ENCODE assay signal across 9 cellular contexts in the genomic region with DNA sequence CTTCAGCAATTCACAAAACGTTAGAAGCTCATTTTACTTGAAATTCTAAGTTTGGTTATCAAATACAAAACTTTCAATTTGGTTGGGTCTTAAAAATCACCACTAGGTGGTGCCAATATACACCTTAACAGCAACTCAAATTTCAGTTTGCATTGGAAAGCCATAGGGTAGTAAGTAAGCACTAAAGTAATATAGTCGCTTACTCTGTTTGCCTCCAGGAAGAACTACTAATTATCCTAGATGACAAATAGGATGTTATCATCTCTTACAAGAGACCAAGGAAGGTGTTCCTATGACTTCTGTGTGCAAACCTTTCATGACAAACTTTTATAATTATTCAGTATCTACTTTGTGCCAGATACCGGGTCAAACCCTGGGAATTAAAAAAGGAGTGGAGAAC.
DNase-seq lines count a peak whose midpoint lies in the region; ATAC-seq and TF ChIP-seq lines count a peak whose summit lies in the region.
"Had no signal": no experiment of that assay in that cellular context is flagged by ENCODE, and none has a peak within 500 bp of the region (broad histone marks: within the 10 kb centered on the region; RNA-seq: fewer than 3 reads in every experiment).

No MANE protein-coding gene starts in this region.

- 3 to 35% (median 17%) methylated on average over 3 of the region's 3 CpGs for WGBS in heart left ventricle, 4 donors

- H3K27ac ChIP-seq in heart left ventricle, result no peak overlapping the region

- H3K27me3 Mint-ChIP-seq in WTC11 (ENCODE audit: low read depth), result no peaks in the 10 kb centered on the region

- peaks cover 6% of the 10 kb centered on the region for H3K4me1 Mint-ChIP-seq in WTC11

- H3K4me3 ChIP-seq in AG09309 (ENCODE audit: control insufficient read depth, low read depth, low read length), result no peak overlapping the region
- H3K4me3 ChIP-seq in heart left ventricle, result no peak overlapping the region
- no peak overlapping the region for H3K4me3 ChIP-seq in retinal pigment epithelial cell (ENCODE audit: low read length)

- H3K36me3 Mint-ChIP-seq in WTC11, result no peaks in the 10 kb centered on the region

- H3K9me3 Mint-ChIP-seq in WTC11, result peaks cover 1% of the 10 kb centered on the region; the same call in 1 of the 2 replicates
- H3K9me3 Mint-ChIP-seq: dendritic cell treated with granulocyte-macrophage colony-stimulating factor and Interleukin-4, amounts not matched to agents 40 ng/mL and 50 ng/mL, for 4 days had no signal

- H3K4me3 Mint-ChIP-seq in WTC11, result no peak overlapping the region
- H3K4me3 Mint-ChIP-seq: dendritic cell treated with granulocyte-macrophage colony-stimulating factor and Interleukin-4, amounts not matched to agents 40 ng/mL and 50 ng/mL, for 4 days had no signal

- ATAC-seq in WTC11 (0 out of 2 replicates have a peak, but pooled peaks have one; percentile 32), heart left ventricle (peak in 2 of 4 donors; percentile 42 to 61), GM19452 (IDR thresholded peaks at IDR 0.05; ENCODE audit: unreplicated experiment) (no peak), HG02870 (IDR thresholded peaks at IDR 0.05; ENCODE audit: unreplicated experiment) (no peak)

- H3K4me1 ChIP-seq in heart left ventricle, result no peaks in the 10 kb centered on the region

- in situ Hi-C loops in GM13977 (cut with MboI; ENCODE audit: low pct_unique_long_range_greater_than_20kb, low sequenced_read_pairs, unreplicated experiment), result loop anchor here (5.0 kb wide), 1 partner anchor 94 kb away; the partner anchor contains the start of gene MYO1D

- intact Hi-C loops in heart left ventricle (cut with DNase I), result loop anchor here (1.0 to 10.0 kb wide), 10 partner anchors 89 to 971 kb away; partner anchors contain the start of gene MYO1D (in 8 of the 10)

- no peak overlapping the region for H3K27ac Mint-ChIP-seq in WTC11
- H3K27ac Mint-ChIP-seq: dendritic cell treated with granulocyte-macrophage colony-stimulating factor and Interleukin-4, amounts not matched to agents 40 ng/mL and 50 ng/mL, for 4 days had no signal

- H3K27me3 ChIP-seq in heart left ventricle, result no peaks in the 10 kb centered on the region

- TF ChIP-seq CTCF in AG09309 (IDR thresholded peaks at IDR 0.05; ENCODE audit: control insufficient read depth, insufficient read depth, low read depth, low read length, missing control alignments) (peak; percentile 53), GM13977 (IDR thresholded peaks at IDR 0.05; ENCODE audit: extremely low read depth, insufficient read depth, missing control alignments) (peak; percentile 62), WTC11 (IDR thresholded peaks at IDR 0.05) (peak; percentile 64), heart left ventricle (IDR thresholded peaks at IDR 0.05) (peak; percentile 74 to 91 (median 78)), retinal pigment epithelial cell (conservative IDR thresholded peaks at IDR 0.05; ENCODE audit: low read depth, low read length) (peak; percentile 58)

- CTCF ChIA-PET in WTC11 (lab: Charles Lee), result interaction anchor here (0.6 to 4.2 kb wide), 39 partner anchors 9 to 967 kb away, joined by 3 to 119 read pairs (median 4); partner anchors contain the start of genes MYO1D, SPACA3 and TMEM98

- no peak for TF ChIP-seq POLR2A in heart left ventricle (IDR thresholded peaks at IDR 0.05)

- DNase-seq in AG09309 (ENCODE audit: low read depth) (peak; percentile 52), GM13977 (ENCODE audit: low spot score) (peak; percentile 59), NCI-H2171 (lab: John Stamatoyannopoulos, UW) (peak; percentile 32), WTC11 (ENCODE audit: low spot score) (no peak), heart left ventricle (no peak), retinal pigment epithelial cell (ENCODE audit: low read depth) (peak; percentile 34)

- peaks cover 0 to 7% (median 0%) of the 10 kb centered on the region in 9 donors for H3K36me3 ChIP-seq in heart left ventricle

- POLR2A ChIA-PET in WTC11 (lab: Charles Lee), result interaction anchor here (1.2 kb wide), 1 partner anchor 93 kb away, joined by 4 read pairs; the partner anchor contains the start of gene MYO1D

- peaks cover 0 to 3% (median 0%) of the 10 kb centered on the region in 12 donors for H3K9me3 ChIP-seq in heart left ventricle

TF ChIP-seq in WTC11, 78 proteins besides CTCF, POLR2A, EP300 and RAD21 (continues in another document):
- TF ChIP-seq GTF2I (CRISPR knock-in tag; conservative IDR thresholded peaks at IDR 0.05) (no peak), NFE2L1 (CRISPR knock-in tag; IDR thresholded peaks at IDR 0.05) (no peak), ATF1 (CRISPR knock-in tag; IDR thresholded peaks at IDR 0.05) (no peak), EMX1 (CRISPR knock-in tag; IDR thresholded peaks at IDR 0.05) (no peak), NR1H2 (CRISPR knock-in tag; IDR thresholded peaks at IDR 0.05) (no peak), ESRRA (CRISPR knock-in tag; IDR thresholded peaks at IDR 0.05; ENCODE audit: borderline replicate concordance) (no peak), NR3C1 (CRISPR knock-in tag; conservative IDR thresholded peaks at IDR 0.05; ENCODE audit: low read depth) (no peak), SMAD4 (CRISPR knock-in tag; IDR thresholded peaks at IDR 0.05) (no peak), NR2C2 (CRISPR knock-in tag; IDR thresholded peaks at IDR 0.05) (no peak), MLX (CRISPR knock-in tag; IDR thresholded peaks at IDR 0.05) (no peak), TP53 (CRISPR knock-in tag; IDR thresholded peaks at IDR 0.05) (no peak), ERG (CRISPR knock-in tag; IDR thresholded peaks at IDR 0.05) (no peak), USF2 (CRISPR knock-in tag; IDR thresholded peaks at IDR 0.05) (no peak)
- TF ChIP-seq, protein P1, sequence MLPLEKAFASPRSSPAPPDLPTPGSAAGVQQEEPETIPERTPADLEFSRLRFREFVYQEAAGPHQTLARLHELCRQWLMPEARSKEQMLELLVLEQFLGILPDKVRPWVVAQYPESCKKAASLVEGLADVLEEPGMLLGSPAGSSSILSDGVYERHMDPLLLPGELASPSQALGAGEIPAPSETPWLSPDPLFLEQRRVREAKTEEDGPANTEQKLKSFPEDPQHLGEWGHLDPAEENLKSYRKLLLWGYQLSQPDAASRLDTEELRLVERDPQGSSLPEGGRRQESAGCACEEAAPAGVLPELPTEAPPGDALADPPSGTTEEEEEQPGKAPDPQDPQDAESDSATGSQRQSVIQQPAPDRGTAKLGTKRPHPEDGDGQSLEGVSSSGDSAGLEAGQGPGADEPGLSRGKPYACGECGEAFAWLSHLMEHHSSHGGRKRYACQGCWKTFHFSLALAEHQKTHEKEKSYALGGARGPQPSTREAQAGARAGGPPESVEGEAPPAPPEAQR (CRISPR knock-in tag; IDR thresholded peaks at IDR 0.05), result no peak
- TF ChIP-seq, protein P2, sequence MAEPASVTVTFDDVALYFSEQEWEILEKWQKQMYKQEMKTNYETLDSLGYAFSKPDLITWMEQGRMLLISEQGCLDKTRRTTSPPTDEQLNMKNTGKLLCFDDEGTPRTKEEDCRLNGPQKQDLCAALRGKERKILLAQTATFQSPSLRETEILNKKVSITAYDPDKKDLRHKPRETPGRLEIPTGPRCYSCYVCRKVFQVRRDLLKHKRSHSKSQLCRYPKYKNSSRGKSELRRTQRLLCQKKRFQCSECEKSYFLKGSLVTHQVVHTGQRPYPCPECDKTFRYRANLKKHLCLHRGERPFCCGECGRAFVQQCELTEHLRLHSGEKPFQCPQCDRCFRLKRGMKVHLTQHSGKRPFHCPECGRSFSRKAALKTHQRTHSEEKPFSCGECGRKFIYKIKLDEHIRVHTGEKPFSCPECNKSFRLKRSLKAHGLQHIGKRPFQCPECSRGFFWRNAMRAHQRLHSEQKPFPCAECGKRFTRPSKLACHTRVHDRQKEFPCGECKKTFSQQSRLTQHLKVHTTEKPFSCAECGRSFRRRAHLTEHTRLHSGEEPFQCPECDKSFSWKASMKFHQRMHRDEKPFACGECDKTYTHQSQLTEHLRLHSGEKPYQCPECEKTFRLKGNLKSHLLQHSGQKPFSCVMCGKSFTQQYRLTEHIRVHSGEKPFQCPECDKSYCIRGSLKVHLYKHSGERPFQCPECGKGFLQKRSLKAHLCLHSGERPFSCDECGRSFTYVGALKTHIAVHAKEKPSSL (CRISPR knock-in tag; conservative IDR thresholded peaks at IDR 0.05), result no peak
- TF ChIP-seq, protein P3, sequence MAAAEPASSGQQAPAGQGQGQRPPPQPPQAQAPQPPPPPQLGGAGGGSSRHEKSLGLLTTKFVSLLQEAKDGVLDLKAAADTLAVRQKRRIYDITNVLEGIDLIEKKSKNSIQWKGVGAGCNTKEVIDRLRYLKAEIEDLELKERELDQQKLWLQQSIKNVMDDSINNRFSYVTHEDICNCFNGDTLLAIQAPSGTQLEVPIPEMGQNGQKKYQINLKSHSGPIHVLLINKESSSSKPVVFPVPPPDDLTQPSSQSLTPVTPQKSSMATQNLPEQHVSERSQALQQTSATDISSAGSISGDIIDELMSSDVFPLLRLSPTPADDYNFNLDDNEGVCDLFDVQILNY (CRISPR knock-in tag; IDR thresholded peaks at IDR 0.05), result no peak

Comparison
In these comparisons a context has a peak if more than half of its experiments do, and no peak if none do; other contexts are left out.
1. DNase-seq: peak in AG09309 (single experiment), GM13977 (single experiment), NCI-H2171 (single experiment) and retinal pigment epithelial cell (single experiment); none in WTC11 (single experiment) and heart left ventricle (0 of 5).
2. Peak in every context shown above with its lines, with median percentiles within 50 percentile points of each other: CTCF ChIP-seq.